Comparison of ENCODE assay signal across 8 cellular contexts in genomic region chr3:49158108-49158709, GRCh38. TPM values are rescaled to one million over a fixed set of nuclear protein-coding genes. Genes with fewer than 3 reads are reported as not detected.
A peak's percentile ranks its signal among the peaks of the same experiment; 100 is the strongest.
DNase-seq lines count a peak whose midpoint lies in the region; ATAC-seq and TF ChIP-seq lines count a peak whose summit lies in the region.

No MANE protein-coding gene starts in this region.

- no peaks in the 10 kb centered on the region for H3K4me1 ChIP-seq in colonic mucosa

- H2AFZ ChIP-seq in neural cell (ENCODE audit: low read depth, low read length): no peak overlapping the region

- H3F3A ChIP-seq in neural cell (ENCODE audit: insufficient read depth, low read length, poor library complexity, severe bottlenecking): no peaks in the 10 kb centered on the region

- TF ChIP-seq EP300 in neural cell (conservative IDR thresholded peaks at IDR 0.05; ENCODE audit: poor library complexity, severe bottlenecking): no peak

- H3K27ac ChIP-seq in WERI-Rb-1: no peak overlapping the region; the same call in 1 of the 2 replicates
- H3K27ac ChIP-seq in colonic mucosa: no peak overlapping the region
- H3K27ac ChIP-seq in neural cell (ENCODE audit: low read length): no peak overlapping the region

- no peak for DNase-seq in BJ (ENCODE audit: low read depth)
- peak; percentile 74 for DNase-seq in HuH-7.5 (ENCODE audit: low spot score)
- peak; percentile 70 for DNase-seq in WERI-Rb-1
- peak; percentile 79 for DNase-seq in colonic mucosa
- DNase-seq in occipital lobe (lab: John Stamatoyannopoulos, UW): no peak
- no peak for DNase-seq in ureter (ENCODE audit: low spot score)

- TF ChIP-seq RAD21 in neural cell (conservative IDR thresholded peaks at IDR 0.05): peak; percentile 33

- H3K9ac ChIP-seq in colonic mucosa (ENCODE audit: low read depth in 2 of 2, low read length in 2 of 2): no peak overlapping the region
- no peak overlapping the region for H3K9ac ChIP-seq in neural cell (ENCODE audit: low read length)

- POLR2A ChIA-PET in BJ (lab: Charles Lee): no interaction called here

- ATAC-seq in GM19351 (IDR thresholded peaks at IDR 0.05; ENCODE audit: unreplicated experiment): no peak

- no peaks in the 10 kb centered on the region for H3K9me2 ChIP-seq in neural cell (ENCODE audit: insufficient read depth, low read length)

- H3K4me3 ChIP-seq in BJ (ENCODE audit: low read depth, low read length) (no peak overlapping the region), WERI-Rb-1 (ENCODE audit: low read depth, low read length) (no peak overlapping the region), colonic mucosa (no peak overlapping the region), neural cell (ENCODE audit: low read length) (no peak overlapping the region)

- TF ChIP-seq CTCF in BJ (IDR thresholded peaks at IDR 0.05; ENCODE audit: insufficient read depth, low read depth, low read length): peak; percentile 30; the same call in 1 of the 2 replicates
- peak; percentile 62 for TF ChIP-seq CTCF in WERI-Rb-1 (IDR thresholded peaks at IDR 0.05; ENCODE audit: low read depth, low read length)
- peak; percentile 40 for TF ChIP-seq CTCF in colonic mucosa (IDR thresholded peaks at IDR 0.05)
- TF ChIP-seq CTCF in neural cell (IDR thresholded peaks at IDR 0.05; ENCODE audit: poor library complexity, severe bottlenecking): peak; percentile 55

- H3K36me3 ChIP-seq in BJ (ENCODE audit: control insufficient read depth, insufficient read depth, low read length): peaks cover 7% of the 10 kb centered on the region
- peaks cover 6% of the 10 kb centered on the region for H3K36me3 ChIP-seq in WERI-Rb-1
- H3K36me3 ChIP-seq in colonic mucosa: no peaks in the 10 kb centered on the region
- H3K36me3 ChIP-seq in neural cell (ENCODE audit: insufficient read depth, low read length): no peaks in the 10 kb centered on the region

- no peaks in the 10 kb centered on the region for H3K79me2 ChIP-seq in neural cell (replicated peaks; ENCODE audit: insufficient read depth, low read length)

- H3K9me3 ChIP-seq in WERI-Rb-1 (ENCODE audit: severe bottlenecking) (no peaks in the 10 kb centered on the region), colonic mucosa (no peaks in the 10 kb centered on the region), neural cell (ENCODE audit: low read length) (no peaks in the 10 kb centered on the region)

- no peak overlapping the region for H3K4me2 ChIP-seq in neural cell (ENCODE audit: low read length)

- no peaks in the 10 kb centered on the region for H4K20me1 ChIP-seq in neural cell (ENCODE audit: insufficient read depth)

- CTCF ChIA-PET in BJ (lab: Yijun Ruan, JAX): interaction anchor here (3.5 kb wide), 1 partner anchor 12 kb away, joined by 18 read pairs; the partner anchor contains the start of gene KLHDC8B

- intact Hi-C loops in colonic mucosa (cut with DNase I): no loop called here

- H3K27me3 ChIP-seq in BJ (ENCODE audit: control insufficient read depth, insufficient read depth, low read length) (no peaks in the 10 kb centered on the region), WERI-Rb-1 (ENCODE audit: insufficient read depth, low read depth, severe bottlenecking) (no peaks in the 10 kb centered on the region), colonic mucosa (no peaks in the 10 kb centered on the region), neural cell (ENCODE audit: insufficient read depth, low read depth, low read length) (no peaks in the 10 kb centered on the region)

TF ChIP-seq in neural cell, 6 proteins besides CTCF, POLR2A, EP300 and RAD21:
- TF ChIP-seq POLR2AphosphoS5 (IDR thresholded peaks at IDR 0.05): no peak
- TF ChIP-seq SMC3 (conservative IDR thresholded peaks at IDR 0.05; ENCODE audit: poor library complexity): no peak
- TF ChIP-seq EZH2 (IDR thresholded peaks at IDR 0.05; ENCODE audit: borderline replicate concordance, insufficient read depth, low read length, poor library complexity, severe bottlenecking): no peak
- no peak for TF ChIP-seq TAF1 (IDR thresholded peaks at IDR 0.05; ENCODE audit: low read depth)
- TF ChIP-seq REST (IDR thresholded peaks at IDR 0.05; ENCODE audit: borderline replicate concordance): no peak

RNA-seq across cellular contexts. Expression of gene CCDC71, which starts 7.9 kb away (rescaled TPM):
- polyA plus RNA-seq in BJ (2011; rRNA removed): 23.1 and 33.3 TPM in 2 replicates
- polyA minus RNA-seq in BJ (2011; rRNA and poly(A)+ RNA removed): 30.9 and 49.3 TPM in 2 replicates
- total RNA-seq in colonic mucosa: 10 to 100 TPM; 17.8 to 22.6 TPM
- 14.8 and 25.7 TPM in 2 replicates for polyA plus RNA-seq in neural cell
- 37.2 and 38.5 TPM in 2 replicates for polyA minus RNA-seq in neural cell
- 18.6 TPM for total RNA-seq in occipital lobe
- total RNA-seq in ureter: 32.1 TPM

RNA-seq across cellular contexts. Expression of gene KLHDC8B, which starts 13.2 kb away (rescaled TPM):
- 33.8 and 47.8 TPM in 2 replicates for polyA plus RNA-seq in BJ (2011; rRNA removed)
- polyA minus RNA-seq in BJ (2011; rRNA and poly(A)+ RNA removed): 18.6 and 23.2 TPM in 2 replicates
- 1 to 10 TPM; 5.1 to 9.4 TPM for total RNA-seq in colonic mucosa
- polyA plus RNA-seq in neural cell: 64.2 and 65.1 TPM in 2 replicates
- 49.9 and 54.8 TPM in 2 replicates for polyA minus RNA-seq in neural cell
- 11.7 TPM for total RNA-seq in occipital lobe
- total RNA-seq in ureter: 36.5 TPM

RNA-seq across cellular contexts. Expression of gene LAMB2, which starts 25.4 kb away (rescaled TPM):
- polyA plus RNA-seq in BJ (2011; rRNA removed): 967 and 1,544 TPM in 2 replicates
- polyA minus RNA-seq in BJ (2011; rRNA and poly(A)+ RNA removed): 419 and 530 TPM in 2 replicates
- 100 to 1,000 TPM in 1 of 2 donors, 10 to 100 TPM in 1; 83.5 to 112 TPM for total RNA-seq in colonic mucosa
- polyA plus RNA-seq in neural cell: 2.0 and 15.9 TPM in 2 replicates
- polyA minus RNA-seq in neural cell: 1.5 and 4.1 TPM in 2 replicates
- 47.6 TPM for total RNA-seq in occipital lobe
- 311 TPM for total RNA-seq in ureter

RNA-seq across cellular contexts. Expression of gene USP19, which starts 37.6 kb away (rescaled TPM):
- 32.9 and 54.6 TPM in 2 replicates for polyA plus RNA-seq in BJ (2011; rRNA removed)
- 68.0 and 97.6 TPM in 2 replicates for polyA minus RNA-seq in BJ (2011; rRNA and poly(A)+ RNA removed)
- total RNA-seq in colonic mucosa: 10 to 100 TPM; 59.1 to 81.0 TPM
- polyA plus RNA-seq in neural cell: 58.5 and 62.0 TPM in 2 replicates
- polyA minus RNA-seq in neural cell: 64.7 and 67.2 TPM in 2 replicates
- total RNA-seq in occipital lobe: 49.0 TPM
- 69.3 TPM for total RNA-seq in ureter

RNA-seq across cellular contexts. Expression of gene QARS1, which starts 53.7 kb away (rescaled TPM):
- 221 and 339 TPM in 2 replicates for polyA plus RNA-seq in BJ (2011; rRNA removed)
- polyA minus RNA-seq in BJ (2011; rRNA and poly(A)+ RNA removed): 273 and 304 TPM in 2 replicates
- total RNA-seq in colonic mucosa: 100 to 1,000 TPM; 371 to 374 TPM
- polyA plus RNA-seq in neural cell: 174 and 212 TPM in 2 replicates
- 196 and 206 TPM in 2 replicates for polyA minus RNA-seq in neural cell
- 197 TPM for total RNA-seq in occipital lobe
- 355 TPM for total RNA-seq in ureter

Comparison
In these comparisons a context has a peak if more than half of its experiments do, and no peak if none do; other contexts are left out.
1. DNase-seq: peak in HuH-7.5 (single experiment), WERI-Rb-1 (single experiment) and colonic mucosa (single experiment); none in BJ (single experiment), occipital lobe (single experiment) and ureter (single experiment).
2. Peak in every context shown above with its lines, with median percentiles within 50 percentile points of each other: CTCF ChIP-seq.